11 cellular contexts compared by ENCODE assay signal in genomic region chr3:63966871-63967270, GRCh38. TPM values are rescaled to one million over a fixed set of nuclear protein-coding genes. Genes with fewer than 3 reads are reported as not detected.
DNase-seq lines count a peak whose midpoint lies in the region; ATAC-seq and TF ChIP-seq lines count a peak whose summit lies in the region.
"Had no signal": no experiment of that assay in that cellular context is flagged by ENCODE, and none has a peak within 500 bp of the region (broad histone marks: within the 10 kb centered on the region; RNA-seq: fewer than 3 reads in every experiment).

No MANE protein-coding gene starts in this region.

- DNase-seq in activated T-cell treated with anti-CD3 and anti-CD28 coated beads, Interleukin-2, amount 50 U/mL, for 24 hours = no peak
- DNase-seq in activated T-cell treated with anti-CD3 and anti-CD28 coated beads, Interleukin-2, amount 50 U/mL, for 1 hour = no peak
- no peak for DNase-seq in activated naive CD8-positive, alpha-beta T cell treated with anti-CD3 and anti-CD28 coated beads for 36 hours
- DNase-seq in right lobe of liver (no peak), dorsolateral prefrontal cortex (no peak)
- no peak for DNase-seq in stimulated activated CD4-positive, alpha-beta T cell treated with anti-CD3 and anti-CD28 coated beads, Interleukin-12 subunit alpha, Interleukin-12 subunit beta, amount 100 ng/mL, for 4 hours
- DNase-seq: NCI-H187 treated with DMSO at 0.1 percent for 48 hours, T1000 had no signal

- H3K36me3 ChIP-seq in right lobe of liver (no peaks in the 10 kb centered on the region), stomach smooth muscle (ENCODE audit: control insufficient read depth in 2 of 2, insufficient read depth in 2 of 2, low read length in 2 of 2) (no peaks in the 10 kb centered on the region)

- intact Hi-C loops in right lobe of liver (cut with DNase I) (no loop called here), dorsolateral prefrontal cortex (cut with DNase I) (no loop called here)

- TF ChIP-seq CTCF in right lobe of liver (IDR thresholded peaks at IDR 0.05) (no peak), dorsolateral prefrontal cortex (IDR thresholded peaks at IDR 0.05 in 54 of 56, conservative IDR thresholded peaks at IDR 0.05 in 2 of 56; ENCODE audit: low read depth in 1 of 56, partially characterized antibody in 56 of 56) (no peak)

- peaks cover 15% of the 10 kb centered on the region for H3K36me3 Mint-ChIP-seq in activated T-cell treated with anti-CD3 and anti-CD28 coated beads, Interleukin-2, amount 50 U/mL, for 24 hours (ENCODE audit: low read depth)
- H3K36me3 Mint-ChIP-seq in activated naive CD8-positive, alpha-beta T cell treated with anti-CD3 and anti-CD28 coated beads for 36 hours = peaks cover 6% of the 10 kb centered on the region

- H3K27me3 ChIP-seq in right lobe of liver (no peaks in the 10 kb centered on the region), stomach smooth muscle (ENCODE audit: control insufficient read depth in 1 of 2, insufficient read depth in 2 of 2, low read length in 2 of 2) (no peaks in the 10 kb centered on the region), dorsolateral prefrontal cortex (no peaks in the 10 kb centered on the region)

- H3K4me3 ChIP-seq in right lobe of liver (peak overlapping the region in 1 of 3 donors; percentile 44), stomach smooth muscle (ENCODE audit: low read length in 2 of 2) (no peak overlapping the region), dorsolateral prefrontal cortex (no peak overlapping the region)

- ATAC-seq in right lobe of liver (peak in 1 of 4 donors; percentile 22), GM21786 (IDR thresholded peaks at IDR 0.05; ENCODE audit: unreplicated experiment) (no peak)

- H3K9me3 ChIP-seq in right lobe of liver = no peaks in the 10 kb centered on the region
- H3K9me3 ChIP-seq in stomach smooth muscle (ENCODE audit: control insufficient read depth in 2 of 2, low read length in 2 of 2) = no peaks in the 10 kb centered on the region

- no peaks in the 10 kb centered on the region for H3K9me3 Mint-ChIP-seq in activated T-cell treated with anti-CD3 and anti-CD28 coated beads, Interleukin-2, amount 50 U/mL, for 24 hours
- H3K9me3 Mint-ChIP-seq in activated naive CD8-positive, alpha-beta T cell treated with anti-CD3 and anti-CD28 coated beads for 36 hours = no peaks in the 10 kb centered on the region

- H3K4me1 ChIP-seq in right lobe of liver (peaks cover 0 to 52% (median 14%) of the 10 kb centered on the region in 4 donors), stomach smooth muscle (ENCODE audit: control insufficient read depth, insufficient read depth, low read length) (peaks cover 45% of the 10 kb centered on the region)

- H3K4me1 Mint-ChIP-seq in activated T-cell treated with anti-CD3 and anti-CD28 coated beads, Interleukin-2, amount 50 U/mL, for 24 hours (ENCODE audit: low read depth) = peaks cover 81% of the 10 kb centered on the region
- H3K4me1 Mint-ChIP-seq in activated naive CD8-positive, alpha-beta T cell treated with anti-CD3 and anti-CD28 coated beads for 36 hours = peaks cover 61% of the 10 kb centered on the region

- no peak overlapping the region for H3K4me3 Mint-ChIP-seq in activated T-cell treated with anti-CD3 and anti-CD28 coated beads, Interleukin-2, amount 50 U/mL, for 24 hours
- peak overlapping the region; percentile 56 for H3K4me3 Mint-ChIP-seq in activated naive CD8-positive, alpha-beta T cell treated with anti-CD3 and anti-CD28 coated beads for 36 hours

- WGBS in right lobe of liver (ENCODE audit: insufficient coverage, low coverage, low lambda C conversion rate, missing lambda C conversion rate) = 14% methylated on average over 1 of the region's 1 CpG

- peak overlapping the region in 2 of 3 donors; percentile 80 to 89 for H3K27ac ChIP-seq in right lobe of liver
- peak overlapping the region; percentile 77 for H3K27ac ChIP-seq in stomach smooth muscle (ENCODE audit: low read length)
- H3K27ac ChIP-seq in dorsolateral prefrontal cortex = peak overlapping the region in 1 of 59 donors; percentile 10

- H3K27me3 Mint-ChIP-seq in activated T-cell treated with anti-CD3 and anti-CD28 coated beads, Interleukin-2, amount 50 U/mL, for 24 hours = no peaks in the 10 kb centered on the region
- H3K27me3 Mint-ChIP-seq in activated naive CD8-positive, alpha-beta T cell treated with anti-CD3 and anti-CD28 coated beads for 36 hours = no peaks in the 10 kb centered on the region

- H3K9ac ChIP-seq in stomach smooth muscle (ENCODE audit: low read length in 2 of 2) = no peak overlapping the region

- peak overlapping the region; percentile 93 for H3K27ac Mint-ChIP-seq in activated T-cell treated with anti-CD3 and anti-CD28 coated beads, Interleukin-2, amount 50 U/mL, for 24 hours
- peak overlapping the region; percentile 86 for H3K27ac Mint-ChIP-seq in activated naive CD8-positive, alpha-beta T cell treated with anti-CD3 and anti-CD28 coated beads for 36 hours

- TF ChIP-seq POLR2A in right lobe of liver (IDR thresholded peaks at IDR 0.05) = no peak

RNA-seq across cellular contexts. Expression of gene SCAANT1, which starts 54.7 kb away (rescaled TPM):
- not detected for total RNA-seq in activated naive CD8-positive, alpha-beta T cell treated with anti-CD3 and anti-CD28 coated beads for 36 hours
- total RNA-seq in right lobe of liver (not detected), dorsolateral prefrontal cortex (1 to 10 TPM in 2 of 120 experiments, not detected in 118; 3.2 to 4.6 TPM)
- total RNA-seq: smooth muscle cell had no signal

RNA-seq across cellular contexts. Expression of gene PSMD6, which starts 56.4 kb away (rescaled TPM):
- 100 to 1,000 TPM; 130 to 132 TPM for total RNA-seq in activated naive CD8-positive, alpha-beta T cell treated with anti-CD3 and anti-CD28 coated beads for 36 hours
- total RNA-seq in right lobe of liver (10 to 100 TPM; 33.1 to 41.9 (median 35.9) TPM), dorsolateral prefrontal cortex (10 to 100 TPM; 44.2 to 84.4 (median 65.1) TPM)
